ENCODE assay signal across 34 cellular contexts in genomic region chr17:59647288-59647687, GRCh38.
"Had no signal": no experiment of that assay in that cellular context is flagged by ENCODE, and none has a peak within 500 bp of the region (broad histone marks: within the 10 kb centered on the region; RNA-seq: fewer than 3 reads in every experiment).

No MANE protein-coding gene starts in this region.

- H3K27ac Mint-ChIP-seq: activated B cell treated with CpG ODN at 0.5 μM for 24 hours; activated CD4-positive, alpha-beta memory T cell treated with anti-CD3 and anti-CD28 coated beads, Interleukin-2, amount 10 ng/mL, durations not matched to agents 7 days and 5 days; activated CD8-positive, alpha-beta memory T cell treated with anti-CD3 and anti-CD28 coated beads, Interleukin-2, amount 10 ng/mL, durations not matched to agents 7 days and 5 days; activated naive CD8-positive, alpha-beta T cell treated with anti-CD3 and anti-CD28 coated beads for 36 hours; T-cell had no signal

- H3K27me3 Mint-ChIP-seq: activated B cell treated with CpG ODN at 0.5 μM for 24 hours; activated CD4-positive, alpha-beta memory T cell treated with anti-CD3 and anti-CD28 coated beads, Interleukin-2, amount 10 ng/mL, durations not matched to agents 7 days and 5 days; activated CD8-positive, alpha-beta memory T cell treated with anti-CD3 and anti-CD28 coated beads, Interleukin-2, amount 10 ng/mL, durations not matched to agents 7 days and 5 days; activated naive CD8-positive, alpha-beta T cell treated with anti-CD3 and anti-CD28 coated beads for 36 hours; T-cell had no signal

- ATAC-seq: activated CD8-positive, alpha-beta memory T cell treated with anti-CD3 and anti-CD28 coated beads, Interleukin-2, amount 10 ng/mL, durations not matched to agents 7 days and 5 days; body of pancreas; PC-3; SK-N-SH treated with all-trans-retinoic acid at 6 μM for 48 hours; T-cell had no signal

- H3K27me3 ChIP-seq: body of pancreas, breast epithelium, Peyer's patch had no signal

- H3K4me3 Mint-ChIP-seq: activated B cell treated with CpG ODN at 0.5 μM for 24 hours; activated CD4-positive, alpha-beta memory T cell treated with anti-CD3 and anti-CD28 coated beads, Interleukin-2, amount 10 ng/mL, durations not matched to agents 7 days and 5 days; activated CD8-positive, alpha-beta memory T cell treated with anti-CD3 and anti-CD28 coated beads, Interleukin-2, amount 10 ng/mL, durations not matched to agents 7 days and 5 days; activated naive CD8-positive, alpha-beta T cell treated with anti-CD3 and anti-CD28 coated beads for 36 hours; T-cell had no signal

- H3K9me3 Mint-ChIP-seq: activated B cell treated with CpG ODN at 0.5 μM for 24 hours; activated CD4-positive, alpha-beta memory T cell treated with anti-CD3 and anti-CD28 coated beads, Interleukin-2, amount 10 ng/mL, durations not matched to agents 7 days and 5 days; activated naive CD8-positive, alpha-beta T cell treated with anti-CD3 and anti-CD28 coated beads for 36 hours; T-cell had no signal

- H3K27ac ChIP-seq: body of pancreas, breast epithelium, Peyer's patch, VCaP had no signal

- H3K4me3 ChIP-seq: body of pancreas, breast epithelium, Peyer's patch had no signal

- DNase-seq: activated B cell treated with CpG ODN at 0.5 μM for 24 hours; activated CD4-positive, alpha-beta memory T cell treated with anti-CD3 and anti-CD28 coated beads, Interleukin-2, amount 10 ng/mL, durations not matched to agents 7 days and 5 days; activated CD4-positive, alpha-beta T cell treated with anti-CD3 and anti-CD28 coated beads for 4 hours; activated CD4-positive, CD25-positive, alpha-beta regulatory T cell treated with anti-CD3 and anti-CD28 coated beads, Interleukin-2, amount 50 U/mL, for 72 hours; activated CD8-positive, alpha-beta memory T cell treated with anti-CD3 and anti-CD28 coated beads for 24 hours; activated CD8-positive, alpha-beta memory T cell treated with anti-CD3 and anti-CD28 coated beads, Interleukin-2, amount 10 ng/mL, durations not matched to agents 7 days and 5 days; activated CD8-positive, alpha-beta memory T cell treated with anti-CD3 and anti-CD28 coated beads, Interleukin-2, amount 50 U/mL, for 48 hours; activated effector memory CD4-positive, alpha-beta T cell treated with anti-CD3 and anti-CD28 coated beads, Interleukin-2, amount 50 U/mL, for 16 hours; activated naive CD4-positive, alpha-beta T cell; activated naive CD4-positive, alpha-beta T cell treated with anti-CD3 and anti-CD28 coated beads, Interleukin-2, amount 50 U/mL, for 16 hours; activated naive CD8-positive, alpha-beta T cell treated with anti-CD3 and anti-CD28 coated beads for 36 hours; amniotic stem cell; body of pancreas; caudate nucleus; cerebellar nuclear complex; Karpas-422; KBM-7; NCI-H1105; NCI-H1417 treated with DMSO at 0.1 percent for 48 hours; NCI-H1930; NCI-H2081 treated with DMSO at 0.1 percent for 48 hours; NCI-H345; NCI-H524 treated with DMSO at 0.1 percent for 48 hours; NK-92 treated with Interleukin-12 subunit alpha and Interleukin-12 subunit beta, amount 100 ng/mL, for 24 hours; PC-3; Peyer's patch; RPMI8226; SIG-M5; T-cell; T-helper 2 cell; T-helper 9 cell had no signal

- H3K9me3 ChIP-seq: body of pancreas, breast epithelium, Peyer's patch had no signal
